ENCODE assay signal across 8 cellular contexts in genomic region chr20:53708129-53708968, GRCh38.
A peak's percentile ranks its signal among the peaks of the same experiment; 100 is the strongest.
DNase-seq lines count a peak whose midpoint lies in the region; ATAC-seq and TF ChIP-seq lines count a peak whose summit lies in the region.

No MANE protein-coding gene starts in this region.

- peak overlapping the region; percentile 10 to 44 for H3K27ac ChIP-seq in tibial artery

- TF ChIP-seq CTCF in tibial artery (IDR thresholded peaks at IDR 0.05): no peak

- H3K36me3 ChIP-seq in tibial artery: no peaks in the 10 kb centered on the region
- no peaks in the 10 kb centered on the region for H3K36me3 ChIP-seq in H7 (replicated peaks; ENCODE audit: control insufficient read depth, insufficient read depth, low read length)

- H3K9me3 ChIP-seq in tibial artery: no peaks in the 10 kb centered on the region

- H3K4me3 ChIP-seq in tibial artery (no peak overlapping the region), H7 (ENCODE audit: insufficient read depth, low read depth, low read length) (no peak overlapping the region)

- H3K27me3 ChIP-seq in tibial artery (no peaks in the 10 kb centered on the region), H7 (ENCODE audit: control insufficient read depth, insufficient read depth, low read length) (no peaks in the 10 kb centered on the region)

- DNase-seq in AML-193 (lab: John Stamatoyannopoulos, UW) (peak; percentile 38 to 43), HK-2 (ENCODE audit: unreplicated experiment) (peak; percentile 64), kidney tubule cell (ENCODE audit: low spot score) (peak; percentile 73), tibial artery (no peak), H7 (no peak)
- DNase-seq in activated CD4-positive, alpha-beta T cell treated with anti-CD3 and anti-CD28 coated beads for 48 hours: peak; percentile 69

- intact Hi-C loops in tibial artery (cut with DNase I; ENCODE audit: low total_unique reads): no loop called here

- H3K4me1 ChIP-seq in tibial artery: peaks cover 0 to 25% (median 12%) of the 10 kb centered on the region in 4 donors

- ATAC-seq in GM19397 (IDR thresholded peaks at IDR 0.05; ENCODE audit: unreplicated experiment) (peak; percentile 48), GM19467 (IDR thresholded peaks at IDR 0.05; ENCODE audit: unreplicated experiment) (no peak)

Comparison
In these comparisons a context has a peak if more than half of its experiments do, and no peak if none do; other contexts are left out.
1. DNase-seq: peak in AML-193 (2 of 2), HK-2 (single experiment), activated CD4-positive, alpha-beta T cell treated with anti-CD3 and anti-CD28 coated beads for 48 hours (single experiment) and kidney tubule cell (single experiment); none in tibial artery (0 of 2) and H7 (single experiment).